ENCODE assay signal across 8 cellular contexts in the genomic region with DNA sequence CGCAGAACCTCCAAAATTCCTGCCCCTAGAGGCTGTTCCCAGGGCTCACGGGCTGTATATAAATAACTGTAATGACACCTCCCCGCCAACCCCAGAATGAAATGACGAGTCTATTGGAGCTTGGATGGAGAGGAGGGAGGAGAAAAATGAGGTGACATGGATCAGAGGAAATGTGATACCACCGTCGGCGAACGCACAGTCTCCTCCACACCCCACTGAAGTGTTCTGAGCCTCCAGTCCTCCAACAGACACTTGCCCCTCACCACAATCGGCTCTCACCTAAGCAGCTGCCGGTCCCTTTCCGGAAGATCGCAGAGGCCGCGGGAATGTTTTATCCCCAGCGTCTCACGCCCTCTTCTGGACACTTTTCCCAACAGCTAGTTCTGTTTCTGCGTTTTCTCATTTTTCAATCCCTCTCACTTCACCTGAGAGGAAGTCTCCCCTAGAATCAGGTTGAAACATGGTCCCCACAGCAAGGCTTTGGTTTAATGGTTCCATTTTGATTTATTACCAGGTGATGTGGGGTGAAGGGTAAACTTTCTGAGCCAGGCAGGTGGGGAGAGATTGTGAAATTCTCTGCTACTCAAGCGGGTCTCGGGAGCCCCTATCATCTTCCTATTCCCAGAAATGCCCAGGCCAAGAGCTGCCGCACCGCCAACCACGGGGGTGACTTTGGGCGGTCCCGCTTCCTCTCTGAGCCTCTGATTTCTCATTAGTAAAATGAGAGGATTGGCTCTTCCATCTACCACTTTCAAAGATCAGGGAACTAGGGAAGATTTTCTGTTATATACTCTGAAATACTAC. TPM values are rescaled to one million over a fixed set of nuclear protein-coding genes. Genes with fewer than 3 reads are reported as not detected.
DNase-seq lines count a peak whose midpoint lies in the region; ATAC-seq and TF ChIP-seq lines count a peak whose summit lies in the region.

No MANE protein-coding gene starts in this region.

- DNase-seq in CD1c-positive myeloid dendritic cell (ENCODE audit: extremely low spot score) (peak; percentile 1), HAP-1 (ENCODE audit: low spot score in 2 of 2) (peak; percentile 73 to 83), NCI-H69 (lab: John Stamatoyannopoulos, UW) (peak; percentile 96), cerebellum (ENCODE audit: low spot score) (peak; percentile 63), left lung (no peak), ureter (ENCODE audit: low spot score) (peak; percentile 54)
- DNase-seq in stimulated activated naive CD4-positive, alpha-beta T cell (lab: John Stamatoyannopoulos, UW) = no peak
- DNase-seq in CD4-positive, alpha-beta T cell = no peak

- ATAC-seq in left lung = peak; percentile 88
- ATAC-seq in CD4-positive, alpha-beta T cell (ENCODE audit: poor library complexity) = no peak

- no peak overlapping the region for H3K4me3 ChIP-seq in HAP-1
- H3K4me3 ChIP-seq in left lung = no peak overlapping the region

- intact Hi-C loops in left lung (cut with DNase I) = no loop called here
- intact Hi-C loops in CD4-positive, alpha-beta T cell (cut with DNase I, micrococcal nuclease) = loop anchor here in 1 of 2 experiments (5.0 kb wide), 1 partner anchor 153 kb away; no protein-coding TSS in a partner anchor

- H3K9me3 ChIP-seq in HAP-1 (0 out of 2 replicates have a peak, but pooled peaks cover 3% of the 10 kb centered on the region), left lung (peaks cover 0 to 3% of the 10 kb centered on the region in 2 donors)
- peaks cover 8% of the 10 kb centered on the region for H3K9me3 ChIP-seq in CD4-positive, alpha-beta T cell (ENCODE audit: control insufficient read depth, low read length)

- H3K9me3 Mint-ChIP-seq in CD4-positive, alpha-beta T cell = peaks cover 3% of the 10 kb centered on the region

- H3K27me3 ChIP-seq in HAP-1 (ENCODE audit: low read depth) = no peaks in the 10 kb centered on the region
- H3K27me3 ChIP-seq in left lung = peaks cover 0 to 36% of the 10 kb centered on the region in 2 donors
- peaks cover 47% of the 10 kb centered on the region for H3K27me3 ChIP-seq in CD4-positive, alpha-beta T cell (ENCODE audit: control insufficient read depth, insufficient read depth, low read length)

- H3K4me1 ChIP-seq in HAP-1 (no peaks in the 10 kb centered on the region), left lung (no peaks in the 10 kb centered on the region)

- peaks cover 8% of the 10 kb centered on the region for H3K4me1 Mint-ChIP-seq in CD4-positive, alpha-beta T cell (ENCODE audit: low read depth)

- H3K4me3 Mint-ChIP-seq in CD4-positive, alpha-beta T cell = no peak overlapping the region

- peaks cover 71% of the 10 kb centered on the region for H3K27me3 Mint-ChIP-seq in CD4-positive, alpha-beta T cell

- in situ Hi-C loops in HAP-1 (cut with MboI; ENCODE audit: low sequenced_read_pairs) = loop anchor here (10.0 kb wide), 1 partner anchor 699 kb away; no protein-coding TSS in a partner anchor

- H3K36me3 ChIP-seq in HAP-1 (replicated peaks) (no peaks in the 10 kb centered on the region), left lung (no peaks in the 10 kb centered on the region)

- CTCF ChIA-PET in CD4-positive, alpha-beta T cell (lab: Charles Lee) = interaction anchor here (1.5 kb wide), 1 partner anchor 153 kb away, joined by 3 read pairs; no protein-coding TSS in a partner anchor

- no peaks in the 10 kb centered on the region for H3K36me3 Mint-ChIP-seq in CD4-positive, alpha-beta T cell (ENCODE audit: low read depth)

- TF ChIP-seq CTCF in left lung (IDR thresholded peaks at IDR 0.05) = peak; percentile 36 to 39
- TF ChIP-seq CTCF in CD4-positive, alpha-beta T cell (IDR thresholded peaks at IDR 0.05) = no peak

- H3K27ac Mint-ChIP-seq in CD4-positive, alpha-beta T cell = no peak overlapping the region

- H3K27ac ChIP-seq in left lung = no peak overlapping the region
- no peak overlapping the region for H3K27ac ChIP-seq in CD4-positive, alpha-beta T cell (ENCODE audit: low read depth, low read length)

- POLR2A ChIA-PET in CD4-positive, alpha-beta T cell (lab: Charles Lee) = interaction anchor here (0.9 kb wide), 1 partner anchor 9 kb away, joined by 3 read pairs; the partner anchor contains the start of gene MYO5B

RNA-seq across cellular contexts. Expression of gene MYO5B, which starts 9.1 kb away (rescaled TPM):
- total RNA-seq in cerebellum (5.5 TPM), left lung (10 to 100 TPM; 23.8 to 25.5 TPM), ureter (46.2 TPM)
- not detected for total RNA-seq in CD4-positive, alpha-beta T cell

Comparison
In these comparisons a context has a peak if more than half of its experiments do, and no peak if none do; other contexts are left out.
1. DNase-seq: peak in CD1c-positive myeloid dendritic cell (single experiment), HAP-1 (2 of 2), NCI-H69 (single experiment), cerebellum (single experiment) and ureter (single experiment); none in left lung (0 of 2), stimulated activated naive CD4-positive, alpha-beta T cell (0 of 6) and CD4-positive, alpha-beta T cell (0 of 10).